ENCODE assay signal across 9 cellular contexts in the genomic region with DNA sequence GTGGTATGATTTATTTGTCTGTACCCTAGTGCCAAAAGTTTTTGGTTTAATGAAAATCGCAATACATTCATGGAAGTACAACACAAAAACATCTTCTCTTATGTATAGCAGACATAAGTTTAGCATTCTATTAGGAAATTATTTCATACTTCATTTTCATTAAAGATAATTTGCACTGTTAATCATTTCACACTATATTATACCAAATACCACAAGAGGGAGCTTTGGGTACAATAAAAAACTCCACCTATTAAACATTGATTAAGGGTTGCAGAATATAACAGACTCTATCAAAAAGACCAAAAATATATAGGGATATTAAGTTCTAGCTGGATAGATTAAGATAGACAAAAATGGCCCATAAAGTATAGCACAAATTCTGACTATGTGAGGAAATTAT.
DNase-seq lines count a peak whose midpoint lies in the region; ATAC-seq and TF ChIP-seq lines count a peak whose summit lies in the region.
"Had no signal": no experiment of that assay in that cellular context is flagged by ENCODE, and none has a peak within 500 bp of the region (broad histone marks: within the 10 kb centered on the region; RNA-seq: fewer than 3 reads in every experiment).

No MANE protein-coding gene starts in this region.

- H3K4me3 ChIP-seq in RWPE2 (ENCODE audit: severe bottlenecking), result no peak overlapping the region
- H3K4me3 ChIP-seq in tibial nerve, result no peak overlapping the region

- H3K9me3 ChIP-seq in RWPE2 (ENCODE audit: severe bottlenecking), result no peaks in the 10 kb centered on the region
- H3K9me3 ChIP-seq in tibial nerve, result no peaks in the 10 kb centered on the region

- no peak overlapping the region for H3K4me3 Mint-ChIP-seq in glutamatergic neuron (ENCODE audit: unreplicated experiment)
- no peak overlapping the region for H3K4me3 Mint-ChIP-seq in natural killer cell treated with Interleukin-12 subunit alpha and Interleukin-12 subunit beta and Interleukin-15 and Interleukin-18, amount 100 ng/mL, for 72 hours
- H3K4me3 Mint-ChIP-seq in activated CD4-positive, alpha-beta memory T cell treated with anti-CD3 and anti-CD28 coated beads for 36 hours, result no peak overlapping the region

- intact Hi-C loops in activated CD4-positive, alpha-beta memory T cell treated with anti-CD3 and anti-CD28 coated beads for 36 hours (cut with micrococcal nuclease), result no loop called here

- no peaks in the 10 kb centered on the region for H3K4me1 Mint-ChIP-seq in glutamatergic neuron (ENCODE audit: low read depth, unreplicated experiment)
- H3K4me1 Mint-ChIP-seq in natural killer cell treated with Interleukin-12 subunit alpha and Interleukin-12 subunit beta and Interleukin-15 and Interleukin-18, amount 100 ng/mL, for 72 hours (ENCODE audit: low read depth in 2 of 2), result peaks cover 13 to 23% of the 10 kb centered on the region in 2 donors
- H3K4me1 Mint-ChIP-seq in activated CD4-positive, alpha-beta memory T cell treated with anti-CD3 and anti-CD28 coated beads for 36 hours (ENCODE audit: low read depth), result peaks cover 12% of the 10 kb centered on the region

- no peak overlapping the region for H3K27ac Mint-ChIP-seq in glutamatergic neuron (ENCODE audit: unreplicated experiment)
- H3K27ac Mint-ChIP-seq in natural killer cell treated with Interleukin-12 subunit alpha and Interleukin-12 subunit beta and Interleukin-15 and Interleukin-18, amount 100 ng/mL, for 72 hours, result no peak overlapping the region
- no peak overlapping the region for H3K27ac Mint-ChIP-seq in activated CD4-positive, alpha-beta memory T cell treated with anti-CD3 and anti-CD28 coated beads for 36 hours

- POLR2A ChIA-PET in activated CD4-positive, alpha-beta memory T cell treated with anti-CD3 and anti-CD28 coated beads for 36 hours (lab: Charles Lee), result no interaction called here

- no peaks in the 10 kb centered on the region for H3K9me3 Mint-ChIP-seq in glutamatergic neuron (ENCODE audit: unreplicated experiment)
- no peaks in the 10 kb centered on the region for H3K9me3 Mint-ChIP-seq in natural killer cell treated with Interleukin-12 subunit alpha and Interleukin-12 subunit beta and Interleukin-15 and Interleukin-18, amount 100 ng/mL, for 72 hours
- no peaks in the 10 kb centered on the region for H3K9me3 Mint-ChIP-seq in activated CD4-positive, alpha-beta memory T cell treated with anti-CD3 and anti-CD28 coated beads for 36 hours

- ATAC-seq in RWPE2 (ENCODE audit: low read depth), result no peak
- no peak for ATAC-seq in natural killer cell treated with Interleukin-12 subunit alpha and Interleukin-12 subunit beta and Interleukin-15 and Interleukin-18, amount 100 ng/mL, for 72 hours
- ATAC-seq: activated CD4-positive, CD25-positive, alpha-beta regulatory T cell treated with anti-CD3 and anti-CD28 coated beads, Interleukin-2, amount 50 U/mL, for 24 hours had no signal

- no peaks in the 10 kb centered on the region for H3K4me1 ChIP-seq in RWPE2 (ENCODE audit: insufficient read depth, poor library complexity, severe bottlenecking)
- peaks cover 0 to 8% (median 0%) of the 10 kb centered on the region in 4 donors for H3K4me1 ChIP-seq in tibial nerve

- H3K27me3 Mint-ChIP-seq in glutamatergic neuron (ENCODE audit: unreplicated experiment), result peaks cover 2% of the 10 kb centered on the region
- no peaks in the 10 kb centered on the region for H3K27me3 Mint-ChIP-seq in natural killer cell treated with Interleukin-12 subunit alpha and Interleukin-12 subunit beta and Interleukin-15 and Interleukin-18, amount 100 ng/mL, for 72 hours
- H3K27me3 Mint-ChIP-seq in activated CD4-positive, alpha-beta memory T cell treated with anti-CD3 and anti-CD28 coated beads for 36 hours, result no peaks in the 10 kb centered on the region

- H3K36me3 Mint-ChIP-seq in glutamatergic neuron (ENCODE audit: unreplicated experiment), result no peaks in the 10 kb centered on the region
- H3K36me3 Mint-ChIP-seq in natural killer cell treated with Interleukin-12 subunit alpha and Interleukin-12 subunit beta and Interleukin-15 and Interleukin-18, amount 100 ng/mL, for 72 hours, result no peaks in the 10 kb centered on the region
- peaks cover 2% of the 10 kb centered on the region for H3K36me3 Mint-ChIP-seq in activated CD4-positive, alpha-beta memory T cell treated with anti-CD3 and anti-CD28 coated beads for 36 hours

- no peak for TF ChIP-seq POLR2A in tibial nerve (IDR thresholded peaks at IDR 0.05)

- CTCF ChIA-PET in activated CD4-positive, alpha-beta memory T cell treated with anti-CD3 and anti-CD28 coated beads for 36 hours (lab: Charles Lee), result interaction anchor here (1.0 to 1.6 kb wide), 4 partner anchors 101 to 350 kb away, joined by 3 to 4 read pairs (median 4); a partner anchor contains a TSS

- H3K27me3 ChIP-seq in RWPE2 (ENCODE audit: insufficient read depth, poor library complexity, severe bottlenecking) (no peaks in the 10 kb centered on the region), tibial nerve (no peaks in the 10 kb centered on the region)

- H3K27ac ChIP-seq in RWPE2 (ENCODE audit: poor library complexity, severe bottlenecking) (no peak overlapping the region), tibial nerve (no peak overlapping the region)

- H3K36me3 ChIP-seq in RWPE2 (ENCODE audit: low read depth) (peaks cover 4% of the 10 kb centered on the region; the same call in 1 of the 2 replicates), tibial nerve (no peaks in the 10 kb centered on the region)

- TF ChIP-seq EP300 in tibial nerve (IDR thresholded peaks at IDR 0.05), result no peak

- peak; percentile 18 for DNase-seq in NCI-H82 (lab: John Stamatoyannopoulos, UW)
- DNase-seq in NCI-H82 treated with DMSO at 0.1 percent for 48 hours (lab: John Stamatoyannopoulos, UW; ENCODE audit: unreplicated experiment), result no peak
- no peak for DNase-seq in RWPE2 (ENCODE audit: low spot score)
- DNase-seq in glutamatergic neuron, result no peak
- no peak for DNase-seq in tibial nerve (ENCODE audit: low spot score in 2 of 2)
- DNase-seq in natural killer cell treated with Interleukin-12 subunit alpha and Interleukin-12 subunit beta and Interleukin-15 and Interleukin-18, amount 100 ng/mL, for 72 hours (ENCODE audit: low spot score), result no peak
- no peak for DNase-seq in NCI-H2227 treated with DMSO at 0.1 percent for 48 hours (lab: John Stamatoyannopoulos, UW)
- DNase-seq in activated CD4-positive, alpha-beta memory T cell treated with anti-CD3 and anti-CD28 coated beads for 36 hours, result no peak

- TF ChIP-seq CTCF in RWPE2 (IDR thresholded peaks at IDR 0.05; ENCODE audit: poor library complexity, severe bottlenecking), result peak; percentile 75
- peak; percentile 17 for TF ChIP-seq CTCF in glutamatergic neuron (IDR thresholded peaks at IDR 0.05; ENCODE audit: partially characterized antibody, unreplicated experiment)
- peak; percentile 27 to 71 (median 48) for TF ChIP-seq CTCF in tibial nerve (IDR thresholded peaks at IDR 0.05)

- WGBS in tibial nerve, 2 donors, result 68 to 76% methylated on average over 1 of the region's 1 CpG

Comparison
In these comparisons a context has a peak if more than half of its experiments do, and no peak if none do; other contexts are left out.
1. CTCF ChIP-seq: peak in every context shown above with its lines; median percentile 75 in RWPE2; 48 in tibial nerve; 17 in glutamatergic neuron.